In the genomic region with DNA sequence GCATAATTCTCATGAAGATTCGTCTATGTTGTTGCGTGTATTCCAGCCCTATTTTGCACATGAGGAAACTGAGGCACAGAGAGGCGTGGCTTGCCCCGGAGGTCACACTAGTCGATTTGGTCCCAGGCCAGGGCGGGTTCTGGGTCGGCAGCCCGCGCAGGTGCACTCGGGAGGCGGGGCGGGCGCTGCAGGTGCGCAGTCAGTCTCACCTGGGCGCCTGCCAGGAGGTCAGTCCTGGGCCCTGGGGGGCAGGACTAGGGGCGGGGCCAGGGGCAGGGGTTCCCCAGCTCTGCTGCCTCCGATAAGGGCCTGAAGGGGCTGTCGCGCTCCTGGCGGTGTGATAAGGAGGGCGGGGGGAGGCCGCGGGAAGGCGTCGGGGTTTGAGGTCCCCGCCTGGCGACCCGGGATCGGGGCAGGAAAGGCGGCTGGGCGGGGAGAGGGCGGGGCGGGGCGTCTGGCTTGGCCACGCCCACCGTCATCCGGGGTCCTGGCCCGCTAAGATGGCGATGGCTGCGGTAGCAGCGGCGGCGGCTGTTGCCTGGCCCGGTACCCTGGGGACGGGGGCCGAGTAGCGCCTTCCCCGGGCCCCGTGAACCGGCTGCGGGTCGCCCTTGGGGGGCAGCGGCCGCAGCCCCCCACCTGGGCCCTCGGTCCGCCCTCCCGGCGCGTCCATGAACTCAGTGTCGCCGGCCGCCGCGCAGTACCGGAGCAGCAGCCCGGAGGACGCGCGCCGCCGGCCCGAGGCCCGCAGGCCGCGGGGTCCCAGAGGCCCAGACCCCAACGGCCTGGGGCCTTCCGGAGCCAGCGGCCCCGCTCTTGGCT, we compare ENCODE assay signal across 8 cellular contexts. TPM values are rescaled to one million over a fixed set of nuclear protein-coding genes. Genes with fewer than 3 reads are reported as not detected.
DNase-seq lines count a peak whose midpoint lies in the region; ATAC-seq and TF ChIP-seq lines count a peak whose summit lies in the region.

Gene ATG4D, plus strand, starts transcription at position 485 of the 822 bp plus-strand sequence. Its CDS starts 187 bp downstream, at position 672.

- H2AFZ ChIP-seq in H9 (ENCODE audit: low read length) = no peak within 1 kb of the TSS

- H3K27ac ChIP-seq in H9 (ENCODE audit: insufficient read length, low read depth, low read length) (no peak within 1 kb of the TSS), heart left ventricle (peak within 1 kb of the TSS; percentile 76 to 99 (median 92)), upper lobe of left lung (peak within 1 kb of the TSS; percentile 85 to 96 (median 92))

- H3K4me2 ChIP-seq in H9 (ENCODE audit: insufficient read depth, insufficient read length, low read length) = peak within 1 kb of the TSS; percentile 53

- H2BK20ac ChIP-seq in H9 (ENCODE audit: low read depth, low read length, poor library complexity, severe bottlenecking) = no peak within 1 kb of the TSS

- no peak within 1 kb of the TSS for H2BK12ac ChIP-seq in H9 (ENCODE audit: insufficient read length, low read depth, low read length)

- peaks cover 6 to 15% (median 14%) of the 10 kb centered on the region in 3 experiments; a peak in 6 of 7 replicates for H3K36me3 Mint-ChIP-seq in H9 (ENCODE audit: insufficient read depth in 1 of 3, low read depth in 3 of 3)
- peaks cover 3% of the 10 kb centered on the region for H3K36me3 Mint-ChIP-seq in T-cell
- H3K36me3 Mint-ChIP-seq in activated naive CD8-positive, alpha-beta T cell treated with anti-CD3 and anti-CD28 coated beads, Interleukin-2, amount 50 U/mL, for 24 hours (ENCODE audit: low read depth) = peaks cover 9% of the 10 kb centered on the region

- no CpG with 5 or more reads among the region's 79 CpGs for WGBS in H9 (ENCODE audit: extremely low coverage, insufficient read length, low lambda C conversion rate)
- 1 to 9% (median 4%) methylated on average over 9 to 79 of the region's 79 CpGs for WGBS in heart left ventricle, 4 donors
- WGBS in upper lobe of left lung, 2 donors = 1 to 3% methylated on average over 18 of the region's 79 CpGs

- H3K79me2 ChIP-seq in H9 (ENCODE audit: insufficient read depth, low read length) = no peaks in the 10 kb centered on the region

- CTCF ChIA-PET in T-cell (lab: Charles Lee) = interaction anchor here (0.5 to 1.4 kb wide), 6 partner anchors 8 to 209 kb away, joined by 3 to 5 read pairs (median 3); partner anchors contain the start of gene CDC37 (in 1 of the 2)

- DNase-seq in DMS79 (lab: John Stamatoyannopoulos, UW) = peak; percentile 95
- peak; percentile 90 for DNase-seq in H9
- peak; percentile 48 for DNase-seq in NCI-H1092 (lab: John Stamatoyannopoulos, UW)
- DNase-seq in T-cell = peak; percentile 62 to 86 (median 77)
- peak; percentile 82 for DNase-seq in activated naive CD8-positive, alpha-beta T cell treated with anti-CD3 and anti-CD28 coated beads, Interleukin-2, amount 50 U/mL, for 24 hours
- DNase-seq in heart left ventricle = peak; percentile 75 to 91 (median 84)
- peak; percentile 47 for DNase-seq in pons (ENCODE audit: low spot score)
- DNase-seq in upper lobe of left lung = peak; percentile 91 to 97

- no peak within 1 kb of the TSS for H2BK5ac ChIP-seq in H9 (ENCODE audit: insufficient read length, low read length)

- no peak within 1 kb of the TSS for H4K5ac ChIP-seq in H9 (ENCODE audit: insufficient read length, low read depth, low read length)

- no peak within 1 kb of the TSS for H3K18ac ChIP-seq in H9 (ENCODE audit: insufficient read length, low read depth, low read length)

- H3K27me3 Mint-ChIP-seq in H9 (ENCODE audit: low read depth) = peaks cover 5% of the 10 kb centered on the region; the same call in 1 of the 2 replicates
- H3K27me3 Mint-ChIP-seq in T-cell = peaks cover 9 to 13% of the 10 kb centered on the region in 2 donors
- peaks cover 16% of the 10 kb centered on the region for H3K27me3 Mint-ChIP-seq in activated naive CD8-positive, alpha-beta T cell treated with anti-CD3 and anti-CD28 coated beads, Interleukin-2, amount 50 U/mL, for 24 hours

- H3K36me3 ChIP-seq in heart left ventricle = peaks cover 0 to 31% (median 23%) of the 10 kb centered on the region in 9 donors
- peaks cover 0 to 21% (median 11%) of the 10 kb centered on the region in 4 donors for H3K36me3 ChIP-seq in upper lobe of left lung

- H3K4ac ChIP-seq in H9 (ENCODE audit: low read depth, low read length) = no peak within 1 kb of the TSS

- no peak for TF ChIP-seq EP300 in upper lobe of left lung (IDR thresholded peaks at IDR 0.05)

- peak within 1 kb of the TSS in 2 of 3 experiments; percentile 88 to 95; a peak in 4 of 7 replicates for H3K27ac Mint-ChIP-seq in H9
- peak within 1 kb of the TSS; percentile 87 to 89 for H3K27ac Mint-ChIP-seq in T-cell
- peak within 1 kb of the TSS; percentile 87 for H3K27ac Mint-ChIP-seq in activated naive CD8-positive, alpha-beta T cell treated with anti-CD3 and anti-CD28 coated beads, Interleukin-2, amount 50 U/mL, for 24 hours

- H4K91ac ChIP-seq in H9 (ENCODE audit: insufficient read length, low read depth, low read length) = no peak within 1 kb of the TSS

- H3K9me3 Mint-ChIP-seq in H9 = no peaks in the 10 kb centered on the region
- no peaks in the 10 kb centered on the region for H3K9me3 Mint-ChIP-seq in T-cell
- H3K9me3 Mint-ChIP-seq in activated naive CD8-positive, alpha-beta T cell treated with anti-CD3 and anti-CD28 coated beads, Interleukin-2, amount 50 U/mL, for 24 hours = no peaks in the 10 kb centered on the region

- no peak within 1 kb of the TSS for H3K56ac ChIP-seq in H9 (ENCODE audit: insufficient read length, low read depth, low read length)

- no peaks in the 10 kb centered on the region for H3K79me1 ChIP-seq in H9 (ENCODE audit: insufficient read depth, low read depth, low read length, poor library complexity, severe bottlenecking)

- H4K8ac ChIP-seq in H9 (replicated peaks; ENCODE audit: insufficient read length, low read depth, low read length) = no peak within 1 kb of the TSS

- H3K14ac ChIP-seq in H9 (ENCODE audit: insufficient read depth, low read length) = no peak within 1 kb of the TSS

- H3K4me3 ChIP-seq in heart left ventricle (peak within 1 kb of the TSS; percentile 71 to 100 (median 95)), upper lobe of left lung (peak within 1 kb of the TSS; percentile 54 to 87 (median 82))

- H3K4me3 Mint-ChIP-seq in H9 = peak within 1 kb of the TSS; percentile 89
- peak within 1 kb of the TSS; percentile 84 to 89 (median 84) for H3K4me3 Mint-ChIP-seq in T-cell
- peak within 1 kb of the TSS; percentile 89 for H3K4me3 Mint-ChIP-seq in activated naive CD8-positive, alpha-beta T cell treated with anti-CD3 and anti-CD28 coated beads, Interleukin-2, amount 50 U/mL, for 24 hours

- H3K9ac ChIP-seq in H9 (ENCODE audit: extremely low read depth, insufficient read length, low read length) = peak within 1 kb of the TSS; percentile 12

- POLR2A ChIA-PET in T-cell (lab: Charles Lee) = interaction anchor here in 1 of 2 donors (0.7 kb wide), 2 partner anchors 27 to 158 kb away, joined by 8 to 10 read pairs; no protein-coding TSS in a partner anchor

- H3K9me3 ChIP-seq in H9 (ENCODE audit: control insufficient read depth, low read depth, low read length) (no peaks in the 10 kb centered on the region), heart left ventricle (no peaks in the 10 kb centered on the region), upper lobe of left lung (no peaks in the 10 kb centered on the region)

- TF ChIP-seq POLR2A in heart left ventricle (IDR thresholded peaks at IDR 0.05) (peak in 1 of 2 donors; percentile 78), upper lobe of left lung (IDR thresholded peaks at IDR 0.05) (peak in 3 of 4 donors; percentile 61 to 85 (median 62))

- H2AK5ac ChIP-seq in H9 (ENCODE audit: insufficient read length, low read length) = no peak within 1 kb of the TSS

- no peaks in the 10 kb centered on the region for H4K20me1 ChIP-seq in H9 (ENCODE audit: control insufficient read depth, insufficient read depth, insufficient read length)

- no peak for TF ChIP-seq CTCF in H9 (conservative IDR thresholded peaks at IDR 0.05)
- TF ChIP-seq CTCF in heart left ventricle (IDR thresholded peaks at IDR 0.05) = no peak
- no peak for TF ChIP-seq CTCF in upper lobe of left lung (IDR thresholded peaks at IDR 0.05)

- ATAC-seq in T-cell (replicated peaks in 1 of 4) (peak; percentile 86 to 91 (median 87)), heart left ventricle (peak; percentile 52 to 91 (median 88)), upper lobe of left lung (ENCODE audit: low FRiP score in 2 of 2) (peak; percentile 92 to 95)
- peak; percentile 80 for ATAC-seq in activated naive CD8-positive, alpha-beta T cell treated with anti-CD3 and anti-CD28 coated beads, Interleukin-2, amount 50 U/mL, for 24 hours

- no peak within 1 kb of the TSS for H3K23ac ChIP-seq in H9 (ENCODE audit: insufficient read length, low read depth, low read length)

- no peaks in the 10 kb centered on the region for H3K23me2 ChIP-seq in H9 (ENCODE audit: insufficient read length, low read depth, low read length, poor library complexity, severe bottlenecking)

- H3T11ph ChIP-seq in H9 (ENCODE audit: low read length) = no peak within 1 kb of the TSS

- intact Hi-C loops in heart left ventricle (cut with DNase I) = loop anchor here in 5 of 10 donors (2.0 to 5.0 kb wide), 3 partner anchors 21 to 41 kb away; partner anchors contain the start of gene KEAP1 (in 4 of the 5)

- H3K4me1 ChIP-seq in H9 (ENCODE audit: insufficient read depth, low read length) = no peaks in the 10 kb centered on the region
- H3K4me1 ChIP-seq in heart left ventricle = peaks cover 0 to 29% (median 17%) of the 10 kb centered on the region in 12 donors
- peaks cover 9 to 23% (median 16%) of the 10 kb centered on the region in 4 donors for H3K4me1 ChIP-seq in upper lobe of left lung

- no peak within 1 kb of the TSS for H2BK120ac ChIP-seq in H9 (ENCODE audit: low read depth, low read length, poor library complexity, severe bottlenecking)

- H3K27me3 ChIP-seq in H9 (ENCODE audit: insufficient read depth, low read length) (no peaks in the 10 kb centered on the region), heart left ventricle (no peaks in the 10 kb centered on the region), upper lobe of left lung (no peaks in the 10 kb centered on the region)

- H2BK15ac ChIP-seq in H9 (ENCODE audit: low read depth, low read length) = no peak within 1 kb of the TSS

- peaks cover 4 to 12% of the 10 kb centered on the region in 2 experiments for H3K4me1 Mint-ChIP-seq in H9
- H3K4me1 Mint-ChIP-seq in T-cell = peaks cover 12 to 17% (median 16%) of the 10 kb centered on the region in 3 donors
- H3K4me1 Mint-ChIP-seq in activated naive CD8-positive, alpha-beta T cell treated with anti-CD3 and anti-CD28 coated beads, Interleukin-2, amount 50 U/mL, for 24 hours = peaks cover 16% of the 10 kb centered on the region

RNA-seq across cellular contexts. Expression of gene ATG4D, which starts in this region (rescaled TPM):
- total RNA-seq in H9 (2021) = 55.2 and 55.8 TPM in 2 replicates
- total RNA-seq in T-cell = 10 to 100 TPM; 55.7 to 63.0 (median 60.9) TPM
- 10 to 100 TPM; 47.3 to 76.1 (median 55.3) TPM for total RNA-seq in heart left ventricle
- polyA plus RNA-seq in heart left ventricle = 10 to 100 TPM; 55.9 to 83.5 TPM
- total RNA-seq in upper lobe of left lung = 10 to 100 TPM; 18.1 to 49.2 (median 27.7) TPM
